In the genomic region with DNA sequence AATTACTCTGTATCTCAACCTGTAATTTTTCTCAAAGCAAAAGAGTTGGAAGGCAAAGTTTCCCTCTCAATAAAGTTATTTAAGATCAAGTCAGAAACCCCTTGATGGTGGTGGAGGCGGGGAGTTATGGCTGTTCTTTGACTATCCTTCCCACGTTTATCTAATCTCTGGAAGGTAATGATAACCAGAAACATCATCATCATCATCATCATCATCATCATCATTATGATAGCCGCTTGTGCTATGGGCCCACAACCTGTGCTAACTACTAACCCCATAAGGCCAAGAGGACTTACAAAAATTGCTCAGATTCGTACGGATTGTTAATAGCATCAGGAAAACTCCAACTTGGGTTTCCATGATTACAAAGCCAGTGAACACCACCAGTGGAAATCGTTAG, we compare ENCODE assay signal across 26 cellular contexts.
DNase-seq lines count a peak whose midpoint lies in the region; FAIRE-seq and TF ChIP-seq lines count a peak whose summit lies in the region.
"Had no signal": no experiment of that assay in that cellular context is flagged by ENCODE, and none has a peak within 500 bp of the region (broad histone marks: within the 10 kb centered on the region; RNA-seq: fewer than 3 reads in every experiment).

No MANE protein-coding gene starts in this region.

- H3K27ac Mint-ChIP-seq in astrocyte (ENCODE audit: unreplicated experiment): peak overlapping the region; percentile 31
- H3K27ac Mint-ChIP-seq: B cell; CD14-positive monocyte; CD4-positive, alpha-beta memory T cell; CD4-positive, CD25-positive, alpha-beta regulatory T cell; CD8-positive, alpha-beta memory T cell had no signal

- FAIRE-seq in astrocyte (lab: Jason Lieb, UNC): no peak
- FAIRE-seq: A549, GM12878, GM12892, GM18507 had no signal

- H3K4me3 ChIP-seq in HEK293 (ENCODE audit: low read depth, low read length) (no peak overlapping the region), astrocyte (ENCODE audit: insufficient read depth, low read depth, low read length) (no peak overlapping the region), BE2C (ENCODE audit: low read depth, low read length) (no peak overlapping the region)
- H3K4me3 ChIP-seq: A549, BLaER1, GM12878 had no signal

- peaks cover 3% of the 10 kb centered on the region for H3K9me3 Mint-ChIP-seq in astrocyte (ENCODE audit: unreplicated experiment)

- H3K27me3 Mint-ChIP-seq in astrocyte (ENCODE audit: low read depth, unreplicated experiment): peaks cover 2% of the 10 kb centered on the region
- H3K27me3 Mint-ChIP-seq: B cell; CD4-positive, alpha-beta memory T cell; CD4-positive, CD25-positive, alpha-beta regulatory T cell; CD8-positive, alpha-beta memory T cell had no signal

- POLR2A ChIA-PET in HEK293 (lab: Yijun Ruan, JAX): no interaction called here

- no peaks in the 10 kb centered on the region for H3K27me3 ChIP-seq in astrocyte (ENCODE audit: insufficient read depth, low read length)
- no peaks in the 10 kb centered on the region for H3K27me3 ChIP-seq in BE2C
- H3K27me3 ChIP-seq: BLaER1 had no signal

- H3K79me2 ChIP-seq in astrocyte (ENCODE audit: insufficient read depth, low read length): no peaks in the 10 kb centered on the region

- H3K4me2 ChIP-seq in astrocyte (ENCODE audit: low read length): no peak overlapping the region
- H3K4me2 ChIP-seq: A549, BLaER1 had no signal

- CTCF ChIA-PET in HEK293 (lab: Yijun Ruan, JAX): no interaction called here

- H3K36me3 Mint-ChIP-seq in astrocyte (ENCODE audit: low read depth, unreplicated experiment): no peaks in the 10 kb centered on the region
- H3K36me3 Mint-ChIP-seq: CD14-positive monocyte; CD4-positive, alpha-beta memory T cell; CD4-positive, CD25-positive, alpha-beta regulatory T cell; CD8-positive, alpha-beta memory T cell had no signal

- no peaks in the 10 kb centered on the region for H3K9me3 ChIP-seq in HEK293 (ENCODE audit: control insufficient read depth, insufficient read depth, low read depth, low read length)
- H3K9me3 ChIP-seq in astrocyte (ENCODE audit: insufficient read depth, low read depth, low read length): no peaks in the 10 kb centered on the region
- H3K9me3 ChIP-seq in BE2C: no peaks in the 10 kb centered on the region
- H3K9me3 ChIP-seq: A549 had no signal

- H3K27ac ChIP-seq in 22Rv1: peak overlapping the region; percentile 90
- no peak overlapping the region for H3K27ac ChIP-seq in HEK293 (ENCODE audit: extremely low read depth, low read depth, low read length)
- no peak overlapping the region for H3K27ac ChIP-seq in astrocyte (ENCODE audit: low read depth, low read length)
- H3K27ac ChIP-seq: A549, BLaER1 had no signal

- DNase-seq in astrocyte (ENCODE audit: low read depth): no peak
- DNase-seq in BE2C: no peak
- no peak for DNase-seq in mucosa of gallbladder (ENCODE audit: low spot score)
- DNase-seq in activated effector memory CD4-positive, alpha-beta T cell treated with Interleukin-2 at 50 U/mL for 16 hours: no peak
- DNase-seq: AML-193; C1 segment of cervical spinal cord; CD4-positive, alpha-beta memory T cell; CD4-positive, CD25-positive, alpha-beta regulatory T cell; CD8-positive, alpha-beta memory T cell; COR-L47; DMS 273 treated with DMSO at 0.1 percent for 48 hours; DMS153; DMS53; DMS79; DND-41; EL; GDM1 had no signal

- no peaks in the 10 kb centered on the region for H3K36me3 ChIP-seq in HEK293 (ENCODE audit: control insufficient read depth in 2 of 2, insufficient read depth in 1 of 2, low read length in 2 of 2)
- H3K36me3 ChIP-seq in astrocyte (ENCODE audit: insufficient read depth, low read length): no peaks in the 10 kb centered on the region
- no peaks in the 10 kb centered on the region for H3K36me3 ChIP-seq in BE2C
- H3K36me3 ChIP-seq: BLaER1 had no signal

- no peak for TF ChIP-seq CTCF in 22Rv1 (IDR thresholded peaks at IDR 0.05)
- no peak for TF ChIP-seq CTCF in HEK293 (tag by site-specific recombination; IDR thresholded peaks at IDR 0.05)
- no peak for TF ChIP-seq CTCF in astrocyte (IDR thresholded peaks at IDR 0.05; ENCODE audit: insufficient read depth, low read depth, low read length)
- TF ChIP-seq CTCF in BE2C (IDR thresholded peaks at IDR 0.05; ENCODE audit: low read depth, low read length): no peak

- H3K4me3 Mint-ChIP-seq in astrocyte (ENCODE audit: unreplicated experiment): no peak overlapping the region
- H3K4me3 Mint-ChIP-seq: B cell; CD14-positive monocyte; CD4-positive, alpha-beta memory T cell; CD4-positive, CD25-positive, alpha-beta regulatory T cell; CD8-positive, alpha-beta memory T cell had no signal

- no peak overlapping the region for H3K9ac ChIP-seq in astrocyte (ENCODE audit: low read length)
- H3K9ac ChIP-seq: BLaER1 had no signal

- H3K4me1 ChIP-seq in HEK293 (ENCODE audit: control insufficient read depth, insufficient read depth, low read length): peaks cover 9% of the 10 kb centered on the region; the same call in 1 of the 2 replicates
- no peaks in the 10 kb centered on the region for H3K4me1 ChIP-seq in astrocyte (ENCODE audit: insufficient read depth, low read length)
- no peaks in the 10 kb centered on the region for H3K4me1 ChIP-seq in BE2C
- H3K4me1 ChIP-seq: A549 had no signal

- H2AFZ ChIP-seq in astrocyte (ENCODE audit: low read depth, low read length): no peak overlapping the region

- no peaks in the 10 kb centered on the region for H4K20me1 ChIP-seq in astrocyte (ENCODE audit: insufficient read depth, low read length)
- H4K20me1 ChIP-seq: BLaER1 had no signal

- no peaks in the 10 kb centered on the region for H3K4me1 Mint-ChIP-seq in astrocyte (ENCODE audit: low read depth, unreplicated experiment)
- H3K4me1 Mint-ChIP-seq: B cell; CD14-positive monocyte; CD4-positive, CD25-positive, alpha-beta regulatory T cell; CD8-positive, alpha-beta memory T cell had no signal

TF ChIP-seq in HEK293, 187 proteins besides CTCF, POLR2A, EP300 and RAD21:
- TF ChIP-seq, protein P1, sequence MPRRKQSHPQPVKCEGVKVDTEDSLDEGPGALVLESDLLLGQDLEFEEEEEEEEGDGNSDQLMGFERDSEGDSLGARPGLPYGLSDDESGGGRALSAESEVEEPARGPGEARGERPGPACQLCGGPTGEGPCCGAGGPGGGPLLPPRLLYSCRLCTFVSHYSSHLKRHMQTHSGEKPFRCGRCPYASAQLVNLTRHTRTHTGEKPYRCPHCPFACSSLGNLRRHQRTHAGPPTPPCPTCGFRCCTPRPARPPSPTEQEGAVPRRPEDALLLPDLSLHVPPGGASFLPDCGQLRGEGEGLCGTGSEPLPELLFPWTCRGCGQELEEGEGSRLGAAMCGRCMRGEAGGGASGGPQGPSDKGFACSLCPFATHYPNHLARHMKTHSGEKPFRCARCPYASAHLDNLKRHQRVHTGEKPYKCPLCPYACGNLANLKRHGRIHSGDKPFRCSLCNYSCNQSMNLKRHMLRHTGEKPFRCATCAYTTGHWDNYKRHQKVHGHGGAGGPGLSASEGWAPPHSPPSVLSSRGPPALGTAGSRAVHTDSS (tag by site-specific recombination; IDR thresholded peaks at IDR 0.05): peak; percentile 56
- no peak for TF ChIP-seq ZFP41 (tag by site-specific recombination; IDR thresholded peaks at IDR 0.05; ENCODE audit: borderline replicate concordance)
TF ChIP-seq in HEK293: peak in this region for 1.
